17 cellular contexts compared by ENCODE assay signal in the genomic region with DNA sequence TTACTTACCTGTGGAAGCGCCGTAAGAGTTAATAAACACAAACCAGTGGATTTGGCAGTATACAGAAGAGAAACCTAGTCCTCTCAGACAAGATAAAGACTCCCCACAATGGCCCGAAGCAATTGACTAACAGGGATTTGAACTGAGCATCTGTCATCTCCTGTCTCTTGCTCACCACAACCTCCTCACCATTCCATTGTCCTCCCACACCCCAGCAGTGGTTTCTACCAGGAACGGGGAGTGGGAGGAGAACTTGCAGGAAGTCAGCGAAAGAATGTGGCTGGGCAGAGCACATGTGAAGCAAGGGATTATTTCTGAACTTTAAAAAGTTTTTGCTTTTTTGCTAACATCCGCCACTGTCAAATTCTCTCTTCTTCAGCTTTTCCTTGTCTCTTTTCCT. TPM values are rescaled to one million over a fixed set of nuclear protein-coding genes. Genes with fewer than 3 reads are reported as not detected.
DNase-seq lines count a peak whose midpoint lies in the region; ATAC-seq and TF ChIP-seq lines count a peak whose summit lies in the region.
"Had no signal": no experiment of that assay in that cellular context is flagged by ENCODE, and none has a peak within 500 bp of the region (broad histone marks: within the 10 kb centered on the region; RNA-seq: fewer than 3 reads in every experiment).

No MANE protein-coding gene starts in this region.

- H3K79me2 ChIP-seq in PC-9 (ENCODE audit: low read depth) (no peaks in the 10 kb centered on the region), osteoblast (ENCODE audit: insufficient read depth, low read length) (no peaks in the 10 kb centered on the region)
- H3K79me2 ChIP-seq: hepatocyte had no signal

- no peaks in the 10 kb centered on the region for H3K4me1 ChIP-seq in PC-9 (replicated peaks; ENCODE audit: insufficient read depth)
- peaks cover 15% of the 10 kb centered on the region for H3K4me1 ChIP-seq in osteoblast (ENCODE audit: insufficient read depth, low read length)
- H3K4me1 ChIP-seq in gastrocnemius medialis, result no peaks in the 10 kb centered on the region

- H4K20me1 ChIP-seq in PC-9 (ENCODE audit: insufficient read depth), result no peaks in the 10 kb centered on the region
- no peaks in the 10 kb centered on the region for H4K20me1 ChIP-seq in osteoblast (ENCODE audit: insufficient read depth, low read length)

- 0 out of 2 replicates have a peak, but pooled peaks cover 3% of the 10 kb centered on the region for H3K9me2 ChIP-seq in PC-9 (ENCODE audit: insufficient read depth)
- H3K9me2 ChIP-seq: SK-N-SH had no signal

- H3K27ac ChIP-seq in PC-9 (no peak overlapping the region), epithelial cell of prostate (peak overlapping the region; percentile 80), osteoblast (ENCODE audit: low read depth, low read length) (no peak overlapping the region), gastrocnemius medialis (no peak overlapping the region)
- H3K27ac ChIP-seq: C4-2B, hepatocyte had no signal

- POLR2A ChIA-PET in PC-9 (lab: Charles Lee; ENCODE audit: unreplicated experiment), result no interaction called here

- H3K4me2 ChIP-seq in PC-9, result no peak overlapping the region
- H3K4me2 ChIP-seq in osteoblast (ENCODE audit: insufficient read depth, low read length), result peak overlapping the region; percentile 0
- H3K4me2 ChIP-seq: hepatocyte, SK-N-SH had no signal

- ATAC-seq in HG02623 (IDR thresholded peaks at IDR 0.05; ENCODE audit: unreplicated experiment) (no peak), HG03025 (IDR thresholded peaks at IDR 0.05; ENCODE audit: low FRiP score, unreplicated experiment) (no peak), gastrocnemius medialis (no peak)
- ATAC-seq: effector memory CD8-positive, alpha-beta T cell; K562 had no signal

- no peak for TF ChIP-seq CTCF in PC-9 (conservative IDR thresholded peaks at IDR 0.05)
- TF ChIP-seq CTCF in osteoblast (IDR thresholded peaks at IDR 0.05; ENCODE audit: extremely low read depth, low read depth, low read length), result no peak
- no peak for TF ChIP-seq CTCF in gastrocnemius medialis (IDR thresholded peaks at IDR 0.05 in 4 of 5, conservative IDR thresholded peaks at IDR 0.05 in 1 of 5)

- H3K36me3 ChIP-seq in PC-9 (ENCODE audit: low read depth) (no peaks in the 10 kb centered on the region), osteoblast (ENCODE audit: insufficient read depth, low read length) (no peaks in the 10 kb centered on the region), gastrocnemius medialis (no peaks in the 10 kb centered on the region)

- DNase-seq in EH (ENCODE audit: low read depth), result peak; percentile 25
- peak in 1 of 2 experiments; percentile 16 for DNase-seq in PC-9
- DNase-seq in epithelial cell of prostate (ENCODE audit: low read depth, low spot score), result peak; percentile 83
- no peak for DNase-seq in osteoblast (ENCODE audit: insufficient read length, low spot score, missing footprints)
- no peak for DNase-seq in gastrocnemius medialis
- no peak for DNase-seq in NCI-H748 treated with DMSO at 0.1 percent for 48 hours (lab: John Stamatoyannopoulos, UW)
- DNase-seq: effector memory CD8-positive, alpha-beta T cell; NCI-H1930; SK-N-SH; stimulated activated CD4-positive, alpha-beta T cell treated with anti-CD3 and anti-CD28 coated beads, Interleukin-1b, Interleukin-23, amount 100 ng/mL, for 48 hours had no signal

- H3K4me3 ChIP-seq in PC-9 (no peak overlapping the region), osteoblast (ENCODE audit: insufficient read depth, low read length) (no peak overlapping the region), gastrocnemius medialis (no peak overlapping the region)
- H3K4me3 ChIP-seq: hepatocyte, K562 had no signal

- H3F3A ChIP-seq in PC-9 (ENCODE audit: insufficient read depth, low read depth), result no peaks in the 10 kb centered on the region

- TF ChIP-seq POLR2A in gastrocnemius medialis (IDR thresholded peaks at IDR 0.05), result no peak

- intact Hi-C loops in PC-9 (cut with micrococcal nuclease; ENCODE audit: unreplicated experiment) (no loop called here), gastrocnemius medialis (cut with DNase I; ENCODE audit: low total_unique reads) (no loop called here)

- BruUV-seq in PC-9 (replicated peaks; lab: Mats Ljungman, UMichigan), result no TSS peak

- H3K9me3 ChIP-seq in PC-9 (ENCODE audit: insufficient read depth, low read depth) (no peaks in the 10 kb centered on the region; the same call in 1 of the 2 replicates), osteoblast (ENCODE audit: low read depth, low read length) (no peaks in the 10 kb centered on the region), gastrocnemius medialis (no peaks in the 10 kb centered on the region)
- H3K9me3 ChIP-seq: SK-N-SH had no signal

- H2AFZ ChIP-seq in PC-9 (peak overlapping the region; percentile 3; the same call in 1 of the 2 replicates), osteoblast (ENCODE audit: low read length) (no peak overlapping the region)
- H2AFZ ChIP-seq: hepatocyte had no signal

- H3K27me3 ChIP-seq in PC-9 (ENCODE audit: insufficient read depth, low read depth) (no peaks in the 10 kb centered on the region), osteoblast (ENCODE audit: insufficient read depth, low read length) (no peaks in the 10 kb centered on the region), gastrocnemius medialis (no peaks in the 10 kb centered on the region)
- H3K27me3 ChIP-seq: hepatocyte had no signal

- in situ Hi-C loops in gastrocnemius medialis (cut with MboI; ENCODE audit: low sequenced_read_pairs in 4 of 4), result no loop called here

- CTCF ChIA-PET in PC-9 (lab: Charles Lee), result no interaction called here

RNA-seq across cellular contexts. Expression of gene TAAR1, which starts 24.6 kb away (rescaled TPM):
- total RNA-seq in PC-9 (2021) (not detected in 2 replicates), osteoblast (not detected in 2 replicates), gastrocnemius medialis (not detected)
- total RNA-seq: hepatocyte, K562, mesenteric fat pad, progenitor cell of endocrine pancreas had no signal

RNA-seq across cellular contexts. Expression of gene VNN1, which starts 30.3 kb away (rescaled TPM):
- 0.65 and 1.6 TPM in 2 replicates for total RNA-seq in PC-9 (2021)
- total RNA-seq in osteoblast, result under 0.01 TPM in 1 of 2 replicates, not detected in the other
- total RNA-seq in gastrocnemius medialis, result 1 to 10 TPM in 2 of 4 donors, under 1 TPM in 2; 0.39 to 1.9 (median 0.85) TPM
- total RNA-seq: K562, progenitor cell of endocrine pancreas had no signal

RNA-seq across cellular contexts. Expression of gene TAAR2, which starts 59.5 kb away (rescaled TPM):
- not detected in 2 replicates for total RNA-seq in PC-9 (2021)
- not detected in 2 replicates for total RNA-seq in osteoblast
- not detected for total RNA-seq in gastrocnemius medialis
- total RNA-seq: hepatocyte, K562, mesenteric fat pad, progenitor cell of endocrine pancreas had no signal

Comparison
In these comparisons a context has a peak if more than half of its experiments do, and no peak if none do; other contexts are left out.
1. DNase-seq: peak in EH (single experiment) and epithelial cell of prostate (single experiment); none in osteoblast (single experiment), gastrocnemius medialis (0 of 2) and NCI-H748 treated with DMSO at 0.1 percent for 48 hours (single experiment).